Comparison of ENCODE assay signal across 20 cellular contexts in genomic region chr6:147078106-147078505, GRCh38.
DNase-seq lines count a peak whose midpoint lies in the region; ATAC-seq and TF ChIP-seq lines count a peak whose summit lies in the region.
"Had no signal": no experiment of that assay in that cellular context is flagged by ENCODE, and none has a peak within 500 bp of the region (broad histone marks: within the 10 kb centered on the region; RNA-seq: fewer than 3 reads in every experiment).

No MANE protein-coding gene starts in this region.

- peak overlapping the region; percentile 45 for H3K27ac ChIP-seq in VCaP
- peak overlapping the region; percentile 40 for H3K27ac ChIP-seq in temporal lobe (ENCODE audit: low read depth, low read length)
- H3K27ac ChIP-seq: 22Rv1, BLaER1, KMS-11 had no signal

- CTCF ChIA-PET in Calu3 (lab: Charles Lee) = interaction anchor here (1.0 kb wide), 1 partner anchor 19 kb away, joined by 4 read pairs; no protein-coding TSS in a partner anchor

- DNase-seq in DMS53 (lab: John Stamatoyannopoulos, UW) (peak; percentile 31), DMS53 treated with DMSO at 0.1 percent for 48 hours (lab: John Stamatoyannopoulos, UW; ENCODE audit: unreplicated experiment) (no peak), left colon (no peak), Right ventricle myocardium inferior (ENCODE audit: missing footprints) (no peak), dedifferentiated amniotic fluid mesenchymal stem cell (ENCODE audit: extremely low spot score) (no peak), Calu3 (no peak)
- DNase-seq: ACHN; CD4-positive, alpha-beta T cell; COR-L47; NCI-H1105 treated with DMSO at 0.1 percent for 48 hours; NCI-H1694 treated with DMSO at 0.1 percent for 48 hours; NCI-H226; NCI-H510A treated with DMSO at 0.1 percent for 48 hours; NCI-H748 treated with DMSO at 0.1 percent for 48 hours; Right ventricle myocardium superior had no signal

- no TSS peak for BruUV-seq in Calu3 (replicated peaks; lab: Mats Ljungman, UMichigan)

- H3K27me3 Mint-ChIP-seq in Calu3 (ENCODE audit: unreplicated experiment) = no peaks in the 10 kb centered on the region
- H3K27me3 Mint-ChIP-seq: CD4-positive, alpha-beta T cell had no signal

- H3K9me3 Mint-ChIP-seq in Calu3 (ENCODE audit: low read depth, unreplicated experiment) = no peaks in the 10 kb centered on the region
- H3K9me3 Mint-ChIP-seq: CD4-positive, alpha-beta T cell had no signal

- H3K4me1 Mint-ChIP-seq in Calu3 (ENCODE audit: low read depth, unreplicated experiment) = peaks cover 26% of the 10 kb centered on the region

- intact Hi-C loops in left colon (cut with DNase I, micrococcal nuclease) (no loop called here), Right ventricle myocardium inferior (cut with DNase I) (no loop called here), Calu3 (cut with micrococcal nuclease; ENCODE audit: unreplicated experiment) (no loop called here)

- peak; percentile 55 for ATAC-seq in left colon
- no peak for ATAC-seq in Right ventricle myocardium inferior

- H3K27ac Mint-ChIP-seq in Calu3 (ENCODE audit: unreplicated experiment) = no peak overlapping the region
- H3K27ac Mint-ChIP-seq: CD4-positive, alpha-beta T cell had no signal

- no peaks in the 10 kb centered on the region for H3K36me3 Mint-ChIP-seq in Calu3 (ENCODE audit: insufficient read depth, unreplicated experiment)

- H3K4me3 Mint-ChIP-seq in Calu3 (ENCODE audit: low read depth, unreplicated experiment) = no peak overlapping the region
- H3K4me3 Mint-ChIP-seq: CD4-positive, alpha-beta T cell had no signal

- TF ChIP-seq CTCF in VCaP (conservative IDR thresholded peaks at IDR 0.05) (no peak), Calu3 (IDR thresholded peaks at IDR 0.05; ENCODE audit: unreplicated experiment) (no peak)
